In the genomic region with DNA sequence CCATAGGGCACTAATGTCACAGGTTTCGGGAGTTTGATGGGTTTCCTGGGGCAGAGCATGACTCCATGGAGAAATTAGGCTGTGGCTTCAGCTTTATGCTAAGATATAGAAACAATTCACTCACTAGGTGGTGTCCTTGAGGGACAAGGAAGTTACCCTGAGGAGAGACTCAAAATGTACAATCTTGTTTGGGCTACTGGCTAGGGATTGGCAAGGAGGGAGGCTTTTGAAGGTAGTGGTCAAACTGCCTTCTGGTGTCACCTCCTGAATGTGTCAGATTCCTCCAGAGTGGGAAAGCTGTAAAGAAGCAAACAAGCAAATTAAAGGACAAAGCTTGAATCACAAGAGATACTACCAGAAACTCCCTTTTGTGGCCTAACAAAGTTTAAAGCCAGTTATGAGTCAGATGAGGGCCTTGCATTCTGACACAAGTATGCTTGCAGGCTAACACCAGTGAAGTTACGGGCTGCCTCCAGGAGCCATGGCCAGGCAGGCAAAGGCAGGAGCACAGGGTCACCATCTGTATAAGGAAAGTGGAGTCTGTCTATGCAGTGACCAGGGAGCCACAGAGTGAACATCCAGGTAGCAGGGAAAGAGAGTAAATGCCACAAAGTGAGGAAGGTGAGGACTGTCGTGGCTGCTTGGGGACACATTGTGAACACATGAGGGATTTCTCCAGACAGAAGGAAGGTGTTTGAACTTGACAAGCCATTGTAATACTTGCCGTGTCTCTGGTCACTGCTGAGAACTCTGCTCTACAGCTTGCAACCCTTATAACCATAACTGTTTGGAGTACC, we compare ENCODE assay signal across 10 cellular contexts.
A peak's percentile ranks its signal among the peaks of the same experiment; 100 is the strongest.
DNase-seq lines count a peak whose midpoint lies in the region; ATAC-seq, FAIRE-seq and TF ChIP-seq lines count a peak whose summit lies in the region.
"Had no signal": no experiment of that assay in that cellular context is flagged by ENCODE, and none has a peak within 500 bp of the region (broad histone marks: within the 10 kb centered on the region; RNA-seq: fewer than 3 reads in every experiment).

No MANE protein-coding gene starts in this region.

- no peak overlapping the region for H3K4me3 ChIP-seq in OCI-LY7 (ENCODE audit: low read depth, low read length, poor library complexity, severe bottlenecking)
- no peak overlapping the region for H3K4me3 ChIP-seq in small intestine (ENCODE audit: low read depth in 1 of 2, low read length in 2 of 2)
- H3K4me3 ChIP-seq: testis had no signal

- no peaks in the 10 kb centered on the region for H3K36me3 Mint-ChIP-seq in activated CD4-positive, alpha-beta T cell treated with anti-CD3 and anti-CD28 coated beads, Interleukin-2, amount 10 ng/mL, durations not matched to agents 24 days and 14 days (ENCODE audit: low read depth)
- no peaks in the 10 kb centered on the region for H3K36me3 Mint-ChIP-seq in naive B cell
- no peaks in the 10 kb centered on the region for H3K36me3 Mint-ChIP-seq in CD14-positive monocyte

- peak overlapping the region; percentile 47 for H3K4me3 Mint-ChIP-seq in activated CD4-positive, alpha-beta T cell treated with anti-CD3 and anti-CD28 coated beads, Interleukin-2, amount 10 ng/mL, durations not matched to agents 24 days and 14 days
- H3K4me3 Mint-ChIP-seq in naive B cell = no peak overlapping the region
- no peak overlapping the region for H3K4me3 Mint-ChIP-seq in CD14-positive monocyte

- H3K27ac Mint-ChIP-seq in activated CD4-positive, alpha-beta T cell treated with anti-CD3 and anti-CD28 coated beads, Interleukin-2, amount 10 ng/mL, durations not matched to agents 24 days and 14 days = peak overlapping the region; percentile 94
- H3K27ac Mint-ChIP-seq in naive B cell = peak overlapping the region in 3 of 6 donors; percentile 1 to 73 (median 38)
- H3K27ac Mint-ChIP-seq in CD14-positive monocyte = peak overlapping the region in 1 of 7 donors; percentile 42

- H4K20me1 ChIP-seq in OCI-LY7 (ENCODE audit: insufficient read depth, low read length) = no peaks in the 10 kb centered on the region

- no peak for TF ChIP-seq CTCF in OCI-LY7 (conservative IDR thresholded peaks at IDR 0.05; ENCODE audit: low read length)
- no peak for TF ChIP-seq CTCF in CD14-positive monocyte (IDR thresholded peaks at IDR 0.05)

- no peak for FAIRE-seq in small intestine (lab: Jason Lieb, UNC)

- no peaks in the 10 kb centered on the region for H3K36me3 ChIP-seq in OCI-LY7 (ENCODE audit: insufficient read depth, low read length)
- H3K36me3 ChIP-seq in small intestine (ENCODE audit: control insufficient read depth in 2 of 2, insufficient read depth in 2 of 2, low read length in 2 of 2) = no peaks in the 10 kb centered on the region

- H3K79me2 ChIP-seq in OCI-LY7 (ENCODE audit: insufficient read depth, low read depth, low read length) = no peaks in the 10 kb centered on the region

- H3K9me3 ChIP-seq in OCI-LY7 (ENCODE audit: low read length) = no peaks in the 10 kb centered on the region
- no peaks in the 10 kb centered on the region for H3K9me3 ChIP-seq in small intestine (ENCODE audit: control insufficient read depth, low read depth)
- H3K9me3 ChIP-seq: testis had no signal

- peaks cover 11% of the 10 kb centered on the region for H3K9me3 Mint-ChIP-seq in activated CD4-positive, alpha-beta T cell treated with anti-CD3 and anti-CD28 coated beads, Interleukin-2, amount 10 ng/mL, durations not matched to agents 24 days and 14 days
- H3K9me3 Mint-ChIP-seq in naive B cell = no peaks in the 10 kb centered on the region
- peaks cover 0 to 1% (median 0%) of the 10 kb centered on the region in 7 donors for H3K9me3 Mint-ChIP-seq in CD14-positive monocyte

- CTCF ChIA-PET in OCI-LY7 (lab: Charles Lee; ENCODE audit: unreplicated experiment) = no interaction called here

- POLR2A ChIA-PET in OCI-LY7 (lab: Charles Lee) = interaction anchor here (1.0 to 1.7 kb wide), 2 partner anchors 11 to 23 kb away, joined by 3 read pairs; no protein-coding TSS in a partner anchor

- H3K27me3 ChIP-seq in small intestine (ENCODE audit: control insufficient read depth in 2 of 2, insufficient read depth in 2 of 2, low read length in 2 of 2) = no peaks in the 10 kb centered on the region
- H3K27me3 ChIP-seq: testis had no signal

- H3K4me2 ChIP-seq in OCI-LY7 (ENCODE audit: low read length) = no peak overlapping the region
- H3K4me2 ChIP-seq: KMS-11 had no signal

- H3K27ac ChIP-seq in OCI-LY7 (ENCODE audit: low read depth, low read length, poor library complexity, severe bottlenecking) = no peak overlapping the region
- no peak overlapping the region for H3K27ac ChIP-seq in small intestine (ENCODE audit: low read depth in 1 of 2, low read length in 1 of 2)
- H3K27ac ChIP-seq: KMS-11, testis had no signal

- intact Hi-C loops in activated CD4-positive, alpha-beta T cell treated with anti-CD3 and anti-CD28 coated beads, Interleukin-2, amount 10 ng/mL, durations not matched to agents 24 days and 14 days (cut with micrococcal nuclease) = loop anchor here (1.0 kb wide), 2 partner anchors 34 to 144 kb away; no protein-coding TSS in a partner anchor
- intact Hi-C loops in OCI-LY7 (cut with micrococcal nuclease; ENCODE audit: unreplicated experiment) (no loop called here), CD14-positive monocyte (cut with micrococcal nuclease) (no loop called here)

- WGBS in small intestine, 3 donors = 83 to 88% (median 84%) methylated on average over 4 of the region's 4 CpGs

- no peaks in the 10 kb centered on the region for H3K9me2 ChIP-seq in OCI-LY7 (ENCODE audit: insufficient read depth, low read length)

- no peak overlapping the region for H2AFZ ChIP-seq in OCI-LY7 (ENCODE audit: low read length)

- H3K4me1 ChIP-seq in OCI-LY7 (ENCODE audit: insufficient read depth, low read length, poor library complexity, severe bottlenecking) (no peaks in the 10 kb centered on the region), small intestine (ENCODE audit: control insufficient read depth in 2 of 2, insufficient read depth in 1 of 2, low read depth in 1 of 2, low read length in 1 of 2) (no peaks in the 10 kb centered on the region)
- H3K4me1 ChIP-seq: testis had no signal

- DNase-seq in activated CD4-positive, alpha-beta T cell treated with anti-CD3 and anti-CD28 coated beads, Interleukin-2, amount 10 ng/mL, durations not matched to agents 24 days and 14 days = peak; percentile 63
- DNase-seq in activated CD4-positive, alpha-beta T cell treated with anti-CD3 and anti-CD28 coated beads for 4 hours = no peak
- DNase-seq in OCI-LY7 (ENCODE audit: low spot score) (peak; percentile 2), naive B cell (peak; percentile 6), CD14-positive monocyte (ENCODE audit: low spot score) (no peak), small intestine (no peak)
- DNase-seq: testis had no signal

- H3K4me1 Mint-ChIP-seq in activated CD4-positive, alpha-beta T cell treated with anti-CD3 and anti-CD28 coated beads, Interleukin-2, amount 10 ng/mL, durations not matched to agents 24 days and 14 days = peaks cover 27% of the 10 kb centered on the region
- H3K4me1 Mint-ChIP-seq in naive B cell (peaks cover 0 to 14% (median 9%) of the 10 kb centered on the region in 3 donors), CD14-positive monocyte (peaks cover 13% of the 10 kb centered on the region)

- peak; percentile 69 for ATAC-seq in HG02623 (IDR thresholded peaks at IDR 0.05; ENCODE audit: unreplicated experiment)
- ATAC-seq in naive B cell (ENCODE audit: low read depth in 2 of 2) = peak in 1 of 2 donors; percentile 41
- no peak for ATAC-seq in HG03045 (IDR thresholded peaks at IDR 0.05; ENCODE audit: unreplicated experiment)

- no TSS peak for BruUV-seq in OCI-LY7 (replicated peaks; lab: Mats Ljungman, UMichigan)

- no peaks in the 10 kb centered on the region for H3K27me3 Mint-ChIP-seq in activated CD4-positive, alpha-beta T cell treated with anti-CD3 and anti-CD28 coated beads, Interleukin-2, amount 10 ng/mL, durations not matched to agents 24 days and 14 days
- H3K27me3 Mint-ChIP-seq in naive B cell (no peaks in the 10 kb centered on the region), CD14-positive monocyte (ENCODE audit: low read depth in 3 of 3) (peaks cover 0 to 3% (median 0%) of the 10 kb centered on the region in 3 donors)

Comparison
In these comparisons a context has a peak if more than half of its experiments do, and no peak if none do; other contexts are left out.
1. DNase-seq: peak in activated CD4-positive, alpha-beta T cell treated with anti-CD3 and anti-CD28 coated beads, Interleukin-2, amount 10 ng/mL, durations not matched to agents 24 days and 14 days (single experiment), OCI-LY7 (single experiment) and naive B cell (single experiment); none in activated CD4-positive, alpha-beta T cell treated with anti-CD3 and anti-CD28 coated beads for 4 hours (0 of 2), CD14-positive monocyte (single experiment) and small intestine (single experiment).